In the genomic region with DNA sequence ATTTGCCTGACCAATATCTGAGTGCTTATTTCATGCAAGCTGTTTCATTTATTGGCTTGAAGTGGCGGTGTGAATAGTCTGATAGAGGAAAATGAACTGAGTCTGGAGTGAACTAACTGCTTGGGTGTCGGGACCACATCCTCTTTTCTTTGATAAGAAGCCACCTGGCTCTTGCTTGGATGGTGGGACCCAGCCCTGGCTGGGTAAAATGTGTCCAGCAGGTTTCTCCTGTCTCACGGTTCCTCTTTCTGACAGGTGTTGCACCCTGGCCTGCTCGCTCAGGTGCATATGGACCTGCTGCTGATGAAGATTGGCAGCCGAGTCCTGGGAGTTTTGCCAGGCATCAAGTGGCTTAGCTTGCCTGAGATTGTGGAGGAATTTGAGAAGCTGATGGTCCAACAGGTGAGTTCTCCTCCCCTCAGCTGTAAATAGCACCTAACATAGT, we compare ENCODE assay signal across 8 cellular contexts. TPM values are rescaled to one million over a fixed set of nuclear protein-coding genes. Genes with fewer than 3 reads are reported as not detected.
A peak's percentile ranks its signal among the peaks of the same experiment; 100 is the strongest.
DNase-seq lines count a peak whose midpoint lies in the region; TF ChIP-seq lines count a peak whose summit lies in the region.

No MANE protein-coding gene starts in this region.

- peaks cover 35% of the 10 kb centered on the region for H3K79me2 ChIP-seq in Loucy (ENCODE audit: insufficient read depth, low read length)

- H3K27me3 Mint-ChIP-seq in activated naive CD4-positive, alpha-beta T cell treated with anti-CD3 and anti-CD28 coated beads, Interleukin-2, amount 10 ng/mL, durations not matched to agents 7 days and 5 days = peaks cover 8% of the 10 kb centered on the region

- H4K20me1 ChIP-seq in Loucy (ENCODE audit: insufficient read depth, low read length, poor library complexity, severe bottlenecking) = peaks cover 8% of the 10 kb centered on the region

- H3K4me1 ChIP-seq in Loucy (ENCODE audit: insufficient read depth, low read length, poor library complexity, severe bottlenecking) = peaks cover 39% of the 10 kb centered on the region
- H3K4me1 ChIP-seq in stomach smooth muscle (ENCODE audit: control insufficient read depth, insufficient read depth, low read length) = peaks cover 30% of the 10 kb centered on the region

- H3K9me3 Mint-ChIP-seq in activated naive CD4-positive, alpha-beta T cell treated with anti-CD3 and anti-CD28 coated beads, Interleukin-2, amount 10 ng/mL, durations not matched to agents 7 days and 5 days = no peaks in the 10 kb centered on the region

- H2AFZ ChIP-seq in Loucy (ENCODE audit: low read length) = no peak overlapping the region

- H3K4me1 Mint-ChIP-seq in activated naive CD4-positive, alpha-beta T cell treated with anti-CD3 and anti-CD28 coated beads, Interleukin-2, amount 10 ng/mL, durations not matched to agents 7 days and 5 days = peaks cover 45% of the 10 kb centered on the region

- H3K27me3 ChIP-seq in Loucy (ENCODE audit: insufficient read depth, low read length, poor library complexity, severe bottlenecking) = no peaks in the 10 kb centered on the region
- no peaks in the 10 kb centered on the region for H3K27me3 ChIP-seq in stomach smooth muscle (ENCODE audit: control insufficient read depth in 1 of 2, insufficient read depth in 2 of 2, low read length in 2 of 2)

- CTCF ChIA-PET in activated naive CD4-positive, alpha-beta T cell treated with anti-CD3 and anti-CD28 coated beads, Interleukin-2, amount 10 ng/mL, durations not matched to agents 7 days and 5 days (lab: Charles Lee) = interaction anchor here (0.9 to 3.7 kb wide), 9 partner anchors 11 to 339 kb away, joined by 3 to 22 read pairs (median 4); partner anchors contain the start of gene MRPS33

- no peak for DNase-seq in activated naive CD4-positive, alpha-beta T cell treated with anti-CD3 and anti-CD28 coated beads, Interleukin-2, amount 10 ng/mL, durations not matched to agents 7 days and 5 days
- no peak for DNase-seq in activated naive CD4-positive, alpha-beta T cell (lab: John Stamatoyannopoulos, UW)
- DNase-seq in cerebellar cortex (ENCODE audit: low spot score) (peak; percentile 50), MV-4-11 (lab: John Stamatoyannopoulos, UW) (no peak), HT-29 (ENCODE audit: low spot score) (no peak), RKO (ENCODE audit: low spot score) (no peak)

- no peak for TF ChIP-seq CTCF in Loucy (conservative IDR thresholded peaks at IDR 0.05; ENCODE audit: low read length)

- no peaks in the 10 kb centered on the region for H3F3A ChIP-seq in Loucy (ENCODE audit: low read depth)

- H3K36me3 ChIP-seq in Loucy (ENCODE audit: insufficient read depth, low read length) (no peaks in the 10 kb centered on the region; the same call in 1 of the 2 replicates), stomach smooth muscle (ENCODE audit: control insufficient read depth in 2 of 2, insufficient read depth in 2 of 2, low read length in 2 of 2) (peaks cover 3 to 11% of the 10 kb centered on the region in 2 donors)

- peak overlapping the region; percentile 97 for H3K4me2 ChIP-seq in Loucy (ENCODE audit: low read depth, low read length, poor library complexity, severe bottlenecking)

- no peaks in the 10 kb centered on the region for H3K9me3 ChIP-seq in Loucy (ENCODE audit: insufficient read depth, low read depth, low read length)
- no peaks in the 10 kb centered on the region for H3K9me3 ChIP-seq in stomach smooth muscle (ENCODE audit: control insufficient read depth in 2 of 2, low read length in 2 of 2)

- peak overlapping the region; percentile 83 for H3K4me3 Mint-ChIP-seq in activated naive CD4-positive, alpha-beta T cell treated with anti-CD3 and anti-CD28 coated beads, Interleukin-2, amount 10 ng/mL, durations not matched to agents 7 days and 5 days

- H3K36me3 Mint-ChIP-seq in activated naive CD4-positive, alpha-beta T cell treated with anti-CD3 and anti-CD28 coated beads, Interleukin-2, amount 10 ng/mL, durations not matched to agents 7 days and 5 days = peaks cover 23% of the 10 kb centered on the region

- H3K27ac ChIP-seq in stomach smooth muscle (ENCODE audit: low read length) = peak overlapping the region; percentile 37

- H3K9ac ChIP-seq in Loucy (ENCODE audit: low read depth, low read length, poor library complexity, severe bottlenecking) (peak overlapping the region; percentile 67), stomach smooth muscle (ENCODE audit: low read length in 2 of 2) (peak overlapping the region in 1 of 2 donors; percentile 13)

- H3K9me2 ChIP-seq in Loucy (replicated peaks; ENCODE audit: low read depth, low read length) = no peaks in the 10 kb centered on the region

- H3K4me3 ChIP-seq in Loucy (ENCODE audit: low read length, poor library complexity, severe bottlenecking) (peak overlapping the region; percentile 74), stomach smooth muscle (ENCODE audit: low read length in 2 of 2) (peak overlapping the region; percentile 9 to 82)

- H3K27ac Mint-ChIP-seq in activated naive CD4-positive, alpha-beta T cell treated with anti-CD3 and anti-CD28 coated beads, Interleukin-2, amount 10 ng/mL, durations not matched to agents 7 days and 5 days = peak overlapping the region; percentile 87

RNA-seq across cellular contexts. Expression of gene ADCK2, which starts 1.6 kb away (rescaled TPM):
- 37.3 and 43.5 TPM in 2 replicates for total RNA-seq in HT-29 (2014; rRNA removed; shearing (Covaris generic))

RNA-seq across cellular contexts. Expression of gene NDUFB2, which starts 22.1 kb away (rescaled TPM):
- 328 and 378 TPM in 2 replicates for total RNA-seq in HT-29 (2014; rRNA removed; shearing (Covaris generic))

RNA-seq across cellular contexts. Expression of gene DENND2A, which starts 33.8 kb away (rescaled TPM):
- total RNA-seq in HT-29 (2014; rRNA removed; shearing (Covaris generic)) = not detected in 2 replicates
